In the genomic region with DNA sequence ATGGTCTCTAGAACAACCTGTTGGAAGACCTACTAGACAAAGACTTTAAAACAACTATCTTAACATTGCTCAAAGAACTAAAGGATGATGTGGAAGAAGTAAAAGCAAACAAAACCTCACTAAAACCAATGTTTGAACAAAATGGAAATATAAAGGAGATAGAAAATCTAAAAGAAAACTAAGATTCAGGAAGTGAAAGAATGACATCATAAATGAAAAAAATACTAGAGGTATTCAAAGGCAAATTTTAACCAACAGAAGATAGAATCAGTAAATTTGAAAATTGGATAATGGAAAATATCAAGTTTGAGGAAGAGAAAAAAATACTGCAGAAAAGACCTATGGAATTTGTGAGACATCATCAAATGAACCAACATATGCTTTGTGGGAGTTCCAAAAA, we compare ENCODE assay signal across 32 cellular contexts.
"Had no signal": no experiment of that assay in that cellular context is flagged by ENCODE, and none has a peak within 500 bp of the region (broad histone marks: within the 10 kb centered on the region; RNA-seq: fewer than 3 reads in every experiment).

No MANE protein-coding gene starts in this region.

- H3K27me3 ChIP-seq: body of pancreas, colonic mucosa, heart left ventricle, ovary, sigmoid colon, stomach, thyroid gland, upper lobe of left lung, vagina had no signal

- H3K27me3 Mint-ChIP-seq: activated CD4-positive, alpha-beta memory T cell treated with anti-CD3 and anti-CD28 coated beads, Interleukin-2, amount 10 ng/mL, durations not matched to agents 7 days and 5 days; activated CD4-positive, alpha-beta T cell treated with anti-CD3 and anti-CD28 coated beads, Interleukin-2, amount 10 ng/mL, durations not matched to agents 7 days and 5 days; activated T-helper 17 cell treated with anti-CD3 and anti-CD28 coated beads, Interleukin-2, amount 50 U/mL, for 72 hours; naive B cell; stimulated activated naive B cell treated with anti-CD40 and anti-IgM and Interleukin-4, amounts not matched to agents 10 μg/mL and 1 μg/mL and 100 μg/mL, for 72 hours had no signal

- H3K36me3 Mint-ChIP-seq: immature natural killer cell had no signal

- H3K4me1 ChIP-seq: body of pancreas, colonic mucosa, heart left ventricle, prostate gland, sigmoid colon, stomach, thyroid gland, upper lobe of left lung, vagina had no signal

- H3K4me3 ChIP-seq: body of pancreas, colonic mucosa, heart left ventricle, ovary, prostate gland, sigmoid colon, stomach, thyroid gland, upper lobe of left lung, vagina had no signal

- H3K36me3 ChIP-seq: colonic mucosa, heart left ventricle, ovary, prostate gland, sigmoid colon, stomach, thyroid gland, upper lobe of left lung, vagina had no signal

- H3K4me3 Mint-ChIP-seq: activated CD4-positive, alpha-beta memory T cell treated with anti-CD3 and anti-CD28 coated beads, Interleukin-2, amount 10 ng/mL, durations not matched to agents 7 days and 5 days; activated CD4-positive, alpha-beta T cell treated with anti-CD3 and anti-CD28 coated beads, Interleukin-2, amount 10 ng/mL, durations not matched to agents 7 days and 5 days; activated T-cell treated with anti-CD3 and anti-CD28 coated beads, Interleukin-2, amount 50 U/mL, for 4 hours; activated T-helper 17 cell treated with anti-CD3 and anti-CD28 coated beads, Interleukin-2, amount 50 U/mL, for 72 hours; effector memory CD8-positive, alpha-beta T cell; immature natural killer cell; mesothelial cell of epicardium; naive B cell; stimulated activated naive B cell treated with anti-CD40 and anti-IgM and Interleukin-4, amounts not matched to agents 10 μg/mL and 1 μg/mL and 100 μg/mL, for 72 hours; WTC11 had no signal

- H3K9me3 ChIP-seq: body of pancreas, colonic mucosa, ovary, prostate gland, stomach, vagina had no signal

- H3K4me1 Mint-ChIP-seq: activated CD4-positive, alpha-beta memory T cell treated with anti-CD3 and anti-CD28 coated beads, Interleukin-2, amount 10 ng/mL, durations not matched to agents 7 days and 5 days; activated CD4-positive, alpha-beta T cell treated with anti-CD3 and anti-CD28 coated beads, Interleukin-2, amount 10 ng/mL, durations not matched to agents 7 days and 5 days; activated T-helper 17 cell treated with anti-CD3 and anti-CD28 coated beads, Interleukin-2, amount 50 U/mL, for 72 hours; immature natural killer cell; mesothelial cell of epicardium; naive B cell; WTC11 had no signal

- FAIRE-seq: endothelial cell of umbilical vein, kidney, small intestine had no signal

- H3K27ac Mint-ChIP-seq: activated CD4-positive, alpha-beta memory T cell treated with anti-CD3 and anti-CD28 coated beads, Interleukin-2, amount 10 ng/mL, durations not matched to agents 7 days and 5 days; activated CD4-positive, alpha-beta T cell treated with anti-CD3 and anti-CD28 coated beads, Interleukin-2, amount 10 ng/mL, durations not matched to agents 7 days and 5 days; activated T-helper 17 cell treated with anti-CD3 and anti-CD28 coated beads, Interleukin-2, amount 50 U/mL, for 72 hours; effector memory CD8-positive, alpha-beta T cell; immature natural killer cell; mesothelial cell of epicardium; naive B cell; stimulated activated naive B cell treated with anti-CD40 and anti-IgM and Interleukin-4, amounts not matched to agents 10 μg/mL and 1 μg/mL and 100 μg/mL, for 72 hours; WTC11 had no signal

- H3K27ac ChIP-seq: body of pancreas, colonic mucosa, heart left ventricle, ovary, prostate gland, sigmoid colon, stomach, thyroid gland, upper lobe of left lung, vagina had no signal

- DNase-seq: activated CD4-positive, alpha-beta memory T cell treated with anti-CD3 and anti-CD28 coated beads, Interleukin-2, amount 10 ng/mL, durations not matched to agents 7 days and 5 days; activated CD4-positive, alpha-beta T cell treated with anti-CD3 and anti-CD28 coated beads for 1 hour; activated CD4-positive, alpha-beta T cell treated with anti-CD3 and anti-CD28 coated beads, Interleukin-2, amount 10 ng/mL, durations not matched to agents 7 days and 5 days; activated gamma-delta T cell treated with Interleukin-2 at 50 U/mL for 16 hours; activated T-cell treated with anti-CD3 and anti-CD28 coated beads, Interleukin-2, amount 50 U/mL, for 4 hours; anterior cingulate cortex; body of pancreas; colonic mucosa; effector memory CD8-positive, alpha-beta T cell; foreskin fibroblast; heart left ventricle; hypothalamus; immature natural killer cell; kidney; left colon; naive B cell; ovary; retina; sigmoid colon; small intestine; stimulated activated CD4-positive, alpha-beta T cell treated with anti-CD3 and anti-CD28 coated beads, Interleukin-2, amount 100 ng/mL, for 24 hours; stimulated activated naive B cell treated with anti-CD40 and anti-IgM and Interleukin-4, amounts not matched to agents 10 μg/mL and 1 μg/mL and 100 μg/mL, for 72 hours; stomach; T-helper 2 cell; thyroid gland; upper lobe of left lung had no signal

- H3K9me3 Mint-ChIP-seq: activated CD4-positive, alpha-beta memory T cell treated with anti-CD3 and anti-CD28 coated beads, Interleukin-2, amount 10 ng/mL, durations not matched to agents 7 days and 5 days; effector memory CD8-positive, alpha-beta T cell had no signal
